Comparison of ENCODE assay signal across 8 cellular contexts in the genomic region with DNA sequence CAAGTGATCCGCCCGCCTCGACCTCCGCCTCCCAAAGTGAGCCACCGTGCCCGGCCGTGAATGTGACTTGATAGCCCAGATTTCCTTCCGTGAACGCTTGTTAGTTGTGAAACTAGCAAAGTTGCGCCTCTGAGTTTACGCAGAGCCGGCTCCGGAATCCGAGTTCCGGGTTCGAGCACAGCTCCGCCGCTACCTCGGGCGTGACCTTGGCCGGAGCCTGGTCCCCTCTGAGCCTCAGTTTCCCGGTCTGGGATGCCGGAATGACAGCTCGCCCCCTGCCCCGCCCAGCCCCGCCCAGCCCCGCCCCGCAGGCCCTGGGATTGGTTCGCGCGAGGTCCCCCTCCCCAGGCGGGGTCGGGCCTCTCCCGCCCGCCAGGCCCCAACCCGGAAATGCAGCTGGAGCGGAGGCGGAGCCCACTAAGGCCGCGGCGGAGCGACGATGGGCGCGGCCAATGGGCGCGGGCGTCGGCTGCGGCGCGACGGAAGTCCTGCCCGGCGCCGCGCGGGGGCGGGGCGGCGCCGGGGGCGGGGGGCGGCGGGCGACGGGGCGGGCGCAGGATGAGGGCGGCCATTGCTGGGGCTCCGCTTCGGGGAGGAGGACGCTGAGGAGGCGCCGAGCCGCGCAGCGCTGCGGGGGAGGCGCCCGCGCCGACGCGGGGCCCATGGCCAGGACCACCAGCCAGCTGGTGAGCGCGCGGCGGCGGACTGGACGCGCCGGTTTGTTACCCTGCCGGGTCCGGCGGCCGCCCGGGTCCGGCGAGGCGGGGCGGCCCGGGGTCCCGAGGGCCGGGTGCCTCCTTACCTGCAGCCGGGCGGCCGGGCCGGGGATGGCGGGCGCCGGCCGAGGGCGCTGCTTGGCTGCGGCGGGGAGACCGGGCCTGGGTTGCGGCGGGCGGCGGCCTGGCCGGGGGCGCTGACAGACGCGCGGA. TPM values are rescaled to one million over a fixed set of nuclear protein-coding genes. Genes with fewer than 3 reads are reported as not detected.
DNase-seq lines count a peak whose midpoint lies in the region; ATAC-seq and TF ChIP-seq lines count a peak whose summit lies in the region.

A gene (plus strand): TSS at position 571 of the 929 bp plus-strand sequence. CDS start 92 bp downstream, at position 663.

- H3K4me1 Mint-ChIP-seq in activated T-helper 17 cell treated with anti-CD3 and anti-CD28 coated beads, Interleukin-2, amount 50 U/mL, for 72 hours = peaks cover 23% of the 10 kb centered on the region
- H3K4me1 Mint-ChIP-seq in natural killer cell treated with Interleukin-12 subunit alpha and Interleukin-12 subunit beta and Interleukin-15 and Interleukin-18, amount 100 ng/mL, for 72 hours (ENCODE audit: low read depth in 2 of 2) = peaks cover 28 to 36% of the 10 kb centered on the region in 2 donors

- H3K4me3 ChIP-seq in DOHH2 (ENCODE audit: low read length) (peak within 1 kb of the TSS; percentile 94), fibroblast of mammary gland (ENCODE audit: control insufficient read depth, low read depth, low read length) (peak within 1 kb of the TSS; percentile 69)

- no peak for TF ChIP-seq CTCF in DOHH2 (IDR thresholded peaks at IDR 0.05; ENCODE audit: low read depth, low read length, poor library complexity, severe bottlenecking)
- no peak for TF ChIP-seq CTCF in RWPE1 (conservative IDR thresholded peaks at IDR 0.05; ENCODE audit: low read depth)
- no peak for TF ChIP-seq CTCF in fibroblast of mammary gland (conservative IDR thresholded peaks at IDR 0.05; ENCODE audit: control insufficient read depth, insufficient read depth, low read depth, low read length)

- peak within 1 kb of the TSS; percentile 59 for H3K27ac ChIP-seq in DOHH2 (ENCODE audit: low read depth, low read length)
- H3K27ac ChIP-seq in RWPE1 = peak within 1 kb of the TSS; percentile 84

- no peaks in the 10 kb centered on the region for H3K27me3 Mint-ChIP-seq in activated T-helper 17 cell treated with anti-CD3 and anti-CD28 coated beads, Interleukin-2, amount 50 U/mL, for 72 hours
- H3K27me3 Mint-ChIP-seq in natural killer cell treated with Interleukin-12 subunit alpha and Interleukin-12 subunit beta and Interleukin-15 and Interleukin-18, amount 100 ng/mL, for 72 hours = no peaks in the 10 kb centered on the region

- peak within 1 kb of the TSS; percentile 92 for H3K4me2 ChIP-seq in DOHH2 (ENCODE audit: low read length)

- peaks cover 44% of the 10 kb centered on the region for H3K4me1 ChIP-seq in DOHH2 (ENCODE audit: control insufficient read depth, low read length)

- H3F3A ChIP-seq in DOHH2 (ENCODE audit: control insufficient read depth, insufficient read depth) = peaks cover 3% of the 10 kb centered on the region

- no peaks in the 10 kb centered on the region for H3K9me3 Mint-ChIP-seq in activated T-helper 17 cell treated with anti-CD3 and anti-CD28 coated beads, Interleukin-2, amount 50 U/mL, for 72 hours
- no peaks in the 10 kb centered on the region for H3K9me3 Mint-ChIP-seq in natural killer cell treated with Interleukin-12 subunit alpha and Interleukin-12 subunit beta and Interleukin-15 and Interleukin-18, amount 100 ng/mL, for 72 hours

- POLR2A ChIA-PET in RWPE1 (lab: Yijun Ruan, JAX; ENCODE audit: low non-redundant PET) = no interaction called here

- H3K27me3 ChIP-seq in DOHH2 (ENCODE audit: control insufficient read depth, low read length) = no peaks in the 10 kb centered on the region

- no peaks in the 10 kb centered on the region for H3K9me3 ChIP-seq in DOHH2 (ENCODE audit: control insufficient read depth, insufficient read depth, low read length)

- H3K36me3 Mint-ChIP-seq in activated T-helper 17 cell treated with anti-CD3 and anti-CD28 coated beads, Interleukin-2, amount 50 U/mL, for 72 hours (ENCODE audit: low read depth) = peaks cover 35% of the 10 kb centered on the region
- no peaks in the 10 kb centered on the region for H3K36me3 Mint-ChIP-seq in natural killer cell treated with Interleukin-12 subunit alpha and Interleukin-12 subunit beta and Interleukin-15 and Interleukin-18, amount 100 ng/mL, for 72 hours

- H3K27ac Mint-ChIP-seq in activated T-helper 17 cell treated with anti-CD3 and anti-CD28 coated beads, Interleukin-2, amount 50 U/mL, for 72 hours = peak within 1 kb of the TSS; percentile 84
- peak within 1 kb of the TSS; percentile 70 to 91 for H3K27ac Mint-ChIP-seq in natural killer cell treated with Interleukin-12 subunit alpha and Interleukin-12 subunit beta and Interleukin-15 and Interleukin-18, amount 100 ng/mL, for 72 hours

- peaks cover 17% of the 10 kb centered on the region for H3K36me3 ChIP-seq in DOHH2 (ENCODE audit: control insufficient read depth, low read length)

- peak; percentile 90 for ATAC-seq in activated T-helper 17 cell treated with anti-CD3 and anti-CD28 coated beads, Interleukin-2, amount 50 U/mL, for 72 hours (replicated peaks)
- ATAC-seq in natural killer cell treated with Interleukin-12 subunit alpha and Interleukin-12 subunit beta and Interleukin-15 and Interleukin-18, amount 100 ng/mL, for 72 hours = peak; percentile 95

- peak within 1 kb of the TSS; percentile 89 for H3K4me3 Mint-ChIP-seq in activated T-helper 17 cell treated with anti-CD3 and anti-CD28 coated beads, Interleukin-2, amount 50 U/mL, for 72 hours
- H3K4me3 Mint-ChIP-seq in natural killer cell treated with Interleukin-12 subunit alpha and Interleukin-12 subunit beta and Interleukin-15 and Interleukin-18, amount 100 ng/mL, for 72 hours = peak within 1 kb of the TSS; percentile 83

- H3K79me2 ChIP-seq in DOHH2 (ENCODE audit: control insufficient read depth, low read length) = peaks cover 40% of the 10 kb centered on the region

- peaks cover 5% of the 10 kb centered on the region for H4K20me1 ChIP-seq in DOHH2 (ENCODE audit: control insufficient read depth, insufficient read depth, low read depth, low read length)

- peak; percentile 80 for DNase-seq in GOT3 (lab: John Stamatoyannopoulos, UW)
- DNase-seq in LHCN-M2 (ENCODE audit: low read depth) = peak; percentile 91
- DNase-seq in RWPE1 (ENCODE audit: low spot score) = peak; percentile 90
- DNase-seq in fibroblast of mammary gland (ENCODE audit: low read depth) = peak; percentile 90
- DNase-seq in natural killer cell treated with Interleukin-12 subunit alpha and Interleukin-12 subunit beta and Interleukin-15 and Interleukin-18, amount 100 ng/mL, for 72 hours (ENCODE audit: low spot score) = peak; percentile 96
- DNase-seq in stimulated activated naive CD4-positive, alpha-beta T cell treated with Interleukin-2 at 50 U/mL for 16 hours (lab: John Stamatoyannopoulos, UW) = peak; percentile 94

- no peaks in the 10 kb centered on the region for H3K9me2 ChIP-seq in DOHH2 (replicated peaks; ENCODE audit: control insufficient read depth, low read length)

- CTCF ChIA-PET in RWPE1 (lab: Yijun Ruan, JAX) = no interaction called here

RNA-seq across cellular contexts. Expression of the gene that starts here (rescaled TPM):
- total RNA-seq in LHCN-M2 (2014; rRNA removed) = 17.9 and 22.7 TPM in 2 replicates
- 15.5 TPM for polyA plus RNA-seq in LHCN-M2 (2012)
- total RNA-seq in activated T-helper 17 cell treated with anti-CD3 and anti-CD28 coated beads, Interleukin-2, amount 50 U/mL, for 72 hours = 10 to 100 TPM; 52.1 to 67.7 TPM
- 10 to 100 TPM; 71.3 to 76.8 TPM for total RNA-seq in natural killer cell treated with Interleukin-12 subunit alpha and Interleukin-12 subunit beta and Interleukin-15 and Interleukin-18, amount 100 ng/mL, for 72 hours

Comparison
In these comparisons a context has a peak if more than half of its experiments do, and no peak if none do; other contexts are left out.
1. Peak in every context shown above with its lines: DNase-seq, ATAC-seq, H3K4me3 ChIP-seq and H3K27ac ChIP-seq.